Comparison of ENCODE assay signal across 1 cellular context in genomic region chrX:38561126-38561868, GRCh38.
A peak's percentile ranks its signal among the peaks of the same experiment; 100 is the strongest.
TF ChIP-seq lines count a peak whose summit lies in the region.

TSS of gene TSPAN7 (plus strand) at chrX:38561542. CDS start at chrX:38561547, 5 bp downstream.

TF ChIP-seq in HepG2, 621 proteins besides CTCF, POLR2A, EP300 and RAD21 (continued from another document):
- TF ChIP-seq TFDP1 (CRISPR knock-in tag; IDR thresholded peaks at IDR 0.05; ENCODE audit: borderline replicate concordance) = peak; percentile 39; the same call in 1 of the 2 replicates
